In the genomic region with DNA sequence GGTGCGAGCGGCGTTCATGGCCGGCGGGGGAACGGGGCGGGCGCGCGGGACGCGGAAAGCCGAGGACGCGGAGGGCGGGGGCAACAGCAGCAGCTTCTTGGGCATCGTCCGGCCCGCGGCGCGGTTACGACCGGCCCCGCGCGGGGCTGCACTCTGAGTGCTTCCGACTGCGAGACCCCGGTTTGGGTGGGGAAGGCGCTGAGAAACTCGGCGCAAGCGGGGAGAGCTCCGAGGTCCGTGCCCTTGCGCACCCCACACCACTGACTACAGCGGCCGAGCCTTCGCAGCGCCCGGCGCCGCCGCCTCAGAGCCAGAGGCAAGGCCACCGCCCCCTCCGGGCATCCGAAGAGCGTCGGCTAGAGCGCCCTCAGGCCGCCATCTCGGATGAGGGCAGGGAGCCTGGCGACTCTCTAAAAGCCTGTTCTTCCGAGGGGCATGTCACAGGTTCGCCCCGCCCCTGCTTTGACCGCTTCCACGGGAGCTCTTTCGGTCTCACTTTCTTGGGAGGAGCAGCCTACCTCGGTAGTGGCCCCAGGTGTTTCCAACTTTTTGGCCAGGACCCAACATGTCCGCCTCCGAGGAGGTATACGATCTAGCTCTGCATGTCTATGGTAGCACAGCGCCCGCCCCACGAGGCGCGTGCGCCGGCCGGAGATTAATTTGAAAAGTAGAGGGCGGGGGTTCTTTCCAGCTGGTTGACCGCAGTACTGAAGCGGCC, we compare ENCODE assay signal across 8 cellular contexts. TPM values are rescaled to one million over a fixed set of nuclear protein-coding genes. Genes with fewer than 3 reads are reported as not detected.
DNase-seq lines count a peak whose midpoint lies in the region; ATAC-seq and TF ChIP-seq lines count a peak whose summit lies in the region.

PRPSAP1 (minus strand) TSS at position 318 of the 718 bp plus-strand sequence; CDS start at position 105, 213 bp downstream.

- peak within 1 kb of the TSS; percentile 92 for H3K4me2 ChIP-seq in DND-41 (ENCODE audit: insufficient read depth, low read length)

- H3K4me1 ChIP-seq in DND-41 (ENCODE audit: insufficient read depth, low read length) = peaks cover 34% of the 10 kb centered on the region

- H3K4me1 Mint-ChIP-seq in natural killer cell treated with Interleukin-12 subunit alpha and Interleukin-12 subunit beta and Interleukin-15 and Interleukin-18, amount 100 ng/mL, for 72 hours (ENCODE audit: low read depth in 2 of 2) = peaks cover 22 to 38% of the 10 kb centered on the region in 2 donors

- H3K27me3 ChIP-seq in DND-41 (ENCODE audit: insufficient read depth, low read length, poor library complexity) = no peaks in the 10 kb centered on the region

- peak within 1 kb of the TSS; percentile 95 for H3K4me3 Mint-ChIP-seq in natural killer cell treated with Interleukin-12 subunit alpha and Interleukin-12 subunit beta and Interleukin-15 and Interleukin-18, amount 100 ng/mL, for 72 hours

- peak; percentile 88 for DNase-seq in DND-41
- peak; percentile 89 for DNase-seq in RPMI7951 (ENCODE audit: low read depth)
- DNase-seq in activated T-helper 1 cell treated with anti-CD3 and anti-CD28 coated beads, Interleukin-2, amount 50 U/mL, for 16 hours (ENCODE audit: low read depth in 1 of 2, low spot score in 1 of 2) = peak; percentile 50 to 61
- DNase-seq in fibroblast of peridontal ligament (ENCODE audit: extremely low read depth) = peak; percentile 89
- DNase-seq in natural killer cell treated with Interleukin-12 subunit alpha and Interleukin-12 subunit beta and Interleukin-15 and Interleukin-18, amount 100 ng/mL, for 72 hours (ENCODE audit: low spot score) = peak; percentile 88
- DNase-seq in stimulated activated naive CD8-positive, alpha-beta T cell treated with anti-CD3 and anti-CD28 coated beads, Interleukin-15, Interleukin-2, amounts not matched to agents 100 U/mL and 50 U/mL, for 24 hours = peak; percentile 84

- peak within 1 kb of the TSS; percentile 94 to 97 for H3K27ac Mint-ChIP-seq in natural killer cell treated with Interleukin-12 subunit alpha and Interleukin-12 subunit beta and Interleukin-15 and Interleukin-18, amount 100 ng/mL, for 72 hours

- peak within 1 kb of the TSS; percentile 60 for H3K9ac ChIP-seq in DND-41 (ENCODE audit: low read depth, low read length)

- ATAC-seq in DND-41 (ENCODE audit: insufficient read depth, low read depth) (peak; percentile 93), GM21737 (IDR thresholded peaks at IDR 0.05; ENCODE audit: unreplicated experiment) (peak; percentile 87)
- ATAC-seq in natural killer cell treated with Interleukin-12 subunit alpha and Interleukin-12 subunit beta and Interleukin-15 and Interleukin-18, amount 100 ng/mL, for 72 hours = peak; percentile 96 to 98
- ATAC-seq in stimulated activated naive CD8-positive, alpha-beta T cell treated with anti-CD3 and anti-CD28 coated beads, Interleukin-15, Interleukin-2, amounts not matched to agents 100 U/mL and 50 U/mL, for 24 hours = peak; percentile 98

- H3K9me3 Mint-ChIP-seq in natural killer cell treated with Interleukin-12 subunit alpha and Interleukin-12 subunit beta and Interleukin-15 and Interleukin-18, amount 100 ng/mL, for 72 hours = no peaks in the 10 kb centered on the region

- H4K20me1 ChIP-seq in DND-41 (ENCODE audit: insufficient read depth, low read length) = no peaks in the 10 kb centered on the region; the same call in 1 of the 2 replicates

- no peak for TF ChIP-seq CTCF in DND-41 (IDR thresholded peaks at IDR 0.05; ENCODE audit: borderline replicate concordance, extremely low read depth, low read length, poor library complexity, severe bottlenecking)

- H3K36me3 ChIP-seq in DND-41 (ENCODE audit: insufficient read depth, low read length) (peaks cover under 1% of the 10 kb centered on the region), KOPT-K1 (ENCODE audit: insufficient read depth, low read length) (no peaks in the 10 kb centered on the region)

- H2AFZ ChIP-seq in DND-41 (ENCODE audit: low read depth, low read length) = peak within 1 kb of the TSS; percentile 81

- H3K4me3 ChIP-seq in DND-41 (ENCODE audit: low read depth in 1 of 2, low read length in 2 of 2) = peak within 1 kb of the TSS; percentile 86 to 97

- H3K27ac ChIP-seq in DND-41 (ENCODE audit: low read length) (peak within 1 kb of the TSS; percentile 90), KOPT-K1 (ENCODE audit: low read depth, low read length, poor library complexity, severe bottlenecking) (peak within 1 kb of the TSS; percentile 88)

- H3K9me3 ChIP-seq in DND-41 (ENCODE audit: insufficient read depth, low read length, severe bottlenecking) (no peaks in the 10 kb centered on the region), KOPT-K1 (ENCODE audit: insufficient read depth, low read length, poor library complexity, severe bottlenecking) (no peaks in the 10 kb centered on the region)

- no peaks in the 10 kb centered on the region for H3K27me3 Mint-ChIP-seq in natural killer cell treated with Interleukin-12 subunit alpha and Interleukin-12 subunit beta and Interleukin-15 and Interleukin-18, amount 100 ng/mL, for 72 hours

- no peaks in the 10 kb centered on the region for H3K36me3 Mint-ChIP-seq in natural killer cell treated with Interleukin-12 subunit alpha and Interleukin-12 subunit beta and Interleukin-15 and Interleukin-18, amount 100 ng/mL, for 72 hours

- H3K79me2 ChIP-seq in DND-41 (ENCODE audit: insufficient read depth, low read length) = peaks cover 28% of the 10 kb centered on the region

RNA-seq across cellular contexts. Expression of gene PRPSAP1, which starts in this region (rescaled TPM):
- total RNA-seq in RPMI7951 (2014; rRNA removed; shearing (Covaris generic)) = 54.8 and 55.7 TPM in 2 replicates
- 10 to 100 TPM; 45.0 to 57.4 TPM for total RNA-seq in natural killer cell treated with Interleukin-12 subunit alpha and Interleukin-12 subunit beta and Interleukin-15 and Interleukin-18, amount 100 ng/mL, for 72 hours

Comparison
In these comparisons a context has a peak if more than half of its experiments do, and no peak if none do; other contexts are left out.
1. Peak in every context shown above with its lines: DNase-seq, ATAC-seq, H3K4me3 ChIP-seq and H3K27ac ChIP-seq.